Comparison of ENCODE assay signal across 13 cellular contexts in the genomic region with DNA sequence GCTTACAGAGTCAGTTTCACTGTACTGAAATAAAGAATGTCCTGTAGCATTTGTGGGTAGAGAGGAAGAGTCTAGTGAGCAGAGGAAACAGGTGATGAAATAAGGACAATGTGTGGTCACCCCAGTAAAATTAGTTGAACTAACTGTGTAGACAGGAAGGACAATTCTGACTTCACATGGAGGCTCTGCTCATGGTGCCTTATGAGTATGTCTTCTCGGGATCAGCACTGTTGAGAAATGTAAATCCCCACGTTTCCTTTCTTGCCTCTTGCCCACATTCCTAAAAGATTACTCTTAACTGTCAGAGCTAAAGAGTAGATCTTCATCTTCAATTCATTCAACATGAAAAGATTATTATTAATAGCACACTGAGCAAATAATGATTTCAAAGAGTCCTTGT.
DNase-seq lines count a peak whose midpoint lies in the region; ATAC-seq and TF ChIP-seq lines count a peak whose summit lies in the region.
"Had no signal": no experiment of that assay in that cellular context is flagged by ENCODE, and none has a peak within 500 bp of the region (broad histone marks: within the 10 kb centered on the region; RNA-seq: fewer than 3 reads in every experiment).

No MANE protein-coding gene starts in this region.

- peak; percentile 85 for DNase-seq in EH (ENCODE audit: low read depth)
- peak; percentile 89 for DNase-seq in NCI-H226
- DNase-seq in dedifferentiated amniotic fluid mesenchymal stem cell (ENCODE audit: extremely low spot score) = peak; percentile 70
- no peak for DNase-seq in Ammon's horn (ENCODE audit: low spot score)
- no peak for DNase-seq in CD8-positive, alpha-beta T cell
- no peak for DNase-seq in DMS153 treated with DMSO at 0.1 percent for 48 hours (lab: John Stamatoyannopoulos, UW; ENCODE audit: unreplicated experiment)
- DNase-seq: activated naive CD4-positive, alpha-beta T cell treated with anti-CD3 and anti-CD28 coated beads for 36 hours; mucosa of descending colon; NCI-H345 had no signal

- no peak for ATAC-seq in HG03378 (IDR thresholded peaks at IDR 0.05; ENCODE audit: unreplicated experiment)
- no peak for ATAC-seq in CD8-positive, alpha-beta T cell
- ATAC-seq: mucosa of descending colon had no signal

- H3K27me3 Mint-ChIP-seq in CD8-positive, alpha-beta T cell (ENCODE audit: low read depth) = no peaks in the 10 kb centered on the region

- no peaks in the 10 kb centered on the region for H3K9me3 Mint-ChIP-seq in CD8-positive, alpha-beta T cell

- CTCF ChIA-PET in CD8-positive, alpha-beta T cell (lab: Charles Lee) = no interaction called here

- peaks cover 53 to 56% of the 10 kb centered on the region in 2 experiments for H3K4me1 ChIP-seq in neutrophil (ENCODE audit: control insufficient read depth in 1 of 2, insufficient read depth in 1 of 2, low read depth in 1 of 2, low read length in 1 of 2)
- H3K4me1 ChIP-seq in CD8-positive, alpha-beta T cell (ENCODE audit: insufficient read depth, low read length) = no peaks in the 10 kb centered on the region
- H3K4me1 ChIP-seq: esophagus muscularis mucosa, vagina had no signal

- H3K27ac ChIP-seq in neutrophil = peak overlapping the region; percentile 77
- no peak overlapping the region for H3K27ac ChIP-seq in CD8-positive, alpha-beta T cell (ENCODE audit: low read depth, low read length)
- H3K27ac ChIP-seq: esophagus muscularis mucosa, vagina had no signal

- no peaks in the 10 kb centered on the region for H3K27me3 ChIP-seq in neutrophil
- no peaks in the 10 kb centered on the region for H3K27me3 ChIP-seq in CD8-positive, alpha-beta T cell (ENCODE audit: insufficient read depth, low read length)
- H3K27me3 ChIP-seq: esophagus muscularis mucosa, vagina had no signal

- POLR2A ChIA-PET in CD8-positive, alpha-beta T cell (lab: Charles Lee) = no interaction called here

- no peak overlapping the region for H3K27ac Mint-ChIP-seq in CD8-positive, alpha-beta T cell
- H3K27ac Mint-ChIP-seq: activated naive CD4-positive, alpha-beta T cell treated with anti-CD3 and anti-CD28 coated beads for 36 hours had no signal

- no peaks in the 10 kb centered on the region for H3K4me1 Mint-ChIP-seq in CD8-positive, alpha-beta T cell (ENCODE audit: low read depth)

- intact Hi-C loops in CD8-positive, alpha-beta T cell (cut with DNase I, micrococcal nuclease) = no loop called here

- no peak overlapping the region for H3K4me3 ChIP-seq in neutrophil (ENCODE audit: low read depth in 1 of 2, low read length in 1 of 2)
- H3K4me3 ChIP-seq in CD8-positive, alpha-beta T cell (ENCODE audit: low read depth, low read length) = no peak overlapping the region
- H3K4me3 ChIP-seq: esophagus muscularis mucosa, mucosa of descending colon, vagina had no signal

- TF ChIP-seq CTCF in neutrophil (IDR thresholded peaks at IDR 0.05) = no peak
- no peak for TF ChIP-seq CTCF in CD8-positive, alpha-beta T cell (IDR thresholded peaks at IDR 0.05)

- H3K9me3 ChIP-seq in neutrophil = no peaks in the 10 kb centered on the region
- H3K9me3 ChIP-seq in CD8-positive, alpha-beta T cell (ENCODE audit: low read length) = no peaks in the 10 kb centered on the region
- H3K9me3 ChIP-seq: esophagus muscularis mucosa, mucosa of descending colon, vagina had no signal

- no peaks in the 10 kb centered on the region for H3K36me3 ChIP-seq in neutrophil
- no peaks in the 10 kb centered on the region for H3K36me3 ChIP-seq in CD8-positive, alpha-beta T cell (ENCODE audit: insufficient read depth, low read length)
- H3K36me3 ChIP-seq: esophagus muscularis mucosa, vagina had no signal

- no peaks in the 10 kb centered on the region for H3K36me3 Mint-ChIP-seq in CD8-positive, alpha-beta T cell

- no peak overlapping the region for H3K4me3 Mint-ChIP-seq in CD8-positive, alpha-beta T cell
- H3K4me3 Mint-ChIP-seq: activated naive CD4-positive, alpha-beta T cell treated with anti-CD3 and anti-CD28 coated beads for 36 hours had no signal

Comparison
In these comparisons a context has a peak if more than half of its experiments do, and no peak if none do; other contexts are left out.
1. DNase-seq: peak in EH (single experiment), NCI-H226 (single experiment) and dedifferentiated amniotic fluid mesenchymal stem cell (single experiment); none in Ammon's horn (single experiment), CD8-positive, alpha-beta T cell (0 of 7) and DMS153 treated with DMSO at 0.1 percent for 48 hours (single experiment).